9 cellular contexts compared by ENCODE assay signal in genomic region chr12:116060765-116061164, GRCh38.
DNase-seq lines count a peak whose midpoint lies in the region; ATAC-seq, FAIRE-seq and TF ChIP-seq lines count a peak whose summit lies in the region.
"Had no signal": no experiment of that assay in that cellular context is flagged by ENCODE, and none has a peak within 500 bp of the region (broad histone marks: within the 10 kb centered on the region; RNA-seq: fewer than 3 reads in every experiment).

No MANE protein-coding gene starts in this region.

- peaks cover 21% of the 10 kb centered on the region for H3K4me1 Mint-ChIP-seq in mesothelial cell of epicardium

- TF ChIP-seq CTCF in mesothelial cell of epicardium (IDR thresholded peaks at IDR 0.05; ENCODE audit: unreplicated experiment) = no peak

- no peak overlapping the region for H3K4me3 Mint-ChIP-seq in mesothelial cell of epicardium

- H3K27me3 Mint-ChIP-seq in mesothelial cell of epicardium (ENCODE audit: low read depth) = no peaks in the 10 kb centered on the region

- H3K36me3 Mint-ChIP-seq in mesothelial cell of epicardium = no peaks in the 10 kb centered on the region

- H3K27ac Mint-ChIP-seq in mesothelial cell of epicardium = peak overlapping the region; percentile 25

- no peaks in the 10 kb centered on the region for H3K9me3 Mint-ChIP-seq in mesothelial cell of epicardium

- DNase-seq in OCI-M1 (lab: John Stamatoyannopoulos, UW) = peak; percentile 77
- DNase-seq in mesothelial cell of epicardium (ENCODE audit: low spot score in 2 of 2, unreplicated experiment in 2 of 2) = no peak
- DNase-seq in anterior cingulate cortex (lab: John Stamatoyannopoulos, UW) = no peak
- DNase-seq in effector CD8-positive, alpha-beta T cell (lab: John Stamatoyannopoulos, UW) = no peak
- no peak for DNase-seq in retina
- DNase-seq in frontal cortex (ENCODE audit: low spot score in 2 of 2) = no peak

- peak; percentile 75 for ATAC-seq in GM18519 (IDR thresholded peaks at IDR 0.05; ENCODE audit: low FRiP score, unreplicated experiment)
- ATAC-seq in HG02610 (IDR thresholded peaks at IDR 0.05; ENCODE audit: unreplicated experiment) = peak; percentile 79
- ATAC-seq: left lobe of liver had no signal

- FAIRE-seq in frontal cortex (lab: Jason Lieb, UNC) = no peak
